ENCODE assay signal across 6 cellular contexts in genomic region chr13:47930649-47931165, GRCh38.
"Had no signal": no experiment of that assay in that cellular context is flagged by ENCODE, and none has a peak within 500 bp of the region (broad histone marks: within the 10 kb centered on the region; RNA-seq: fewer than 3 reads in every experiment).

No MANE protein-coding gene starts in this region.

- ATAC-seq: GM23338 had no signal

- H3K27me3 Mint-ChIP-seq: IgD-negative memory B cell had no signal

- H3K4me3 Mint-ChIP-seq: GM23338, H9, HFFc6, IgD-negative memory B cell had no signal

- H3K4me3 ChIP-seq: GM23338 had no signal

- DNase-seq: H9, HCEC 1CT, HFFc6, KBM-7 had no signal

- H3K27ac Mint-ChIP-seq: GM23338, H9, HFFc6, IgD-negative memory B cell had no signal

- H3K4me1 Mint-ChIP-seq: IgD-negative memory B cell had no signal

- H3K9me3 Mint-ChIP-seq: H9, HFFc6, IgD-negative memory B cell had no signal
